In genomic region chr2:163077241-163077640, GRCh38 we compare ENCODE assay signal across 20 cellular contexts.
A peak's percentile ranks its signal among the peaks of the same experiment; 100 is the strongest.
DNase-seq lines count a peak whose midpoint lies in the region; ATAC-seq, FAIRE-seq and TF ChIP-seq lines count a peak whose summit lies in the region.
"Had no signal": no experiment of that assay in that cellular context is flagged by ENCODE, and none has a peak within 500 bp of the region (broad histone marks: within the 10 kb centered on the region; RNA-seq: fewer than 3 reads in every experiment).

No MANE protein-coding gene starts in this region.

- H2BK5ac ChIP-seq in neuronal stem cell (ENCODE audit: low read length): no peak overlapping the region

- H3K4me2 ChIP-seq in GM12878 (ENCODE audit: control insufficient read depth, insufficient read depth) (no peak overlapping the region), neuronal stem cell (ENCODE audit: insufficient read depth, low read length, poor library complexity, severe bottlenecking) (no peak overlapping the region)

- H2AFZ ChIP-seq in GM12878 (ENCODE audit: control insufficient read depth, low read depth, low read length) (no peak overlapping the region), neuronal stem cell (ENCODE audit: low read length) (peak overlapping the region; percentile 68)

- no peaks in the 10 kb centered on the region for H3K79me2 ChIP-seq in GM12878 (ENCODE audit: control insufficient read depth, insufficient read depth, low read length)

- H3K23ac ChIP-seq in neuronal stem cell (ENCODE audit: low read depth, low read length, poor library complexity): no peak overlapping the region

- 5% methylated on average over 1 of the region's 1 CpG for WGBS in GM12878 (ENCODE audit: insufficient coverage, insufficient replicate concordance, low lambda C conversion rate, missing lambda C conversion rate)
- no CpG with 5 or more reads among the region's 1 CpG for WGBS in neuronal stem cell (ENCODE audit: extremely low coverage in 2 of 2, insufficient read length in 2 of 2, insufficient replicate concordance in 1 of 2), 2 donors

- BruUV-seq in GM12878 (replicated peaks; lab: Mats Ljungman, UMichigan): no TSS peak

- no peak overlapping the region for H2BK120ac ChIP-seq in neuronal stem cell (ENCODE audit: low read depth, low read length)

- H3K4me1 ChIP-seq in GM12878 (ENCODE audit: control insufficient read depth, insufficient read depth, low read length): no peaks in the 10 kb centered on the region
- peaks cover 3 to 11% of the 10 kb centered on the region in 2 donors for H3K4me1 ChIP-seq in neuronal stem cell (ENCODE audit: control insufficient read depth in 2 of 2, insufficient read depth in 1 of 2, low read depth in 1 of 2, low read length in 2 of 2)
- H3K4me1 ChIP-seq: foreskin keratinocyte, right atrium auricular region, upper lobe of right lung had no signal

- peak; percentile 39; the same call in 2 of the 3 replicates for ATAC-seq in GM12878
- ATAC-seq in GM18502 (IDR thresholded peaks at IDR 0.05; ENCODE audit: poor library complexity, unreplicated experiment): no peak
- ATAC-seq: foreskin keratinocyte, SK-N-SH treated with all-trans-retinoic acid at 6 μM for 48 hours, upper lobe of right lung had no signal

- H3K27me3 ChIP-seq in GM12878 (replicated peaks in 1 of 2; ENCODE audit: control insufficient read depth in 2 of 2, insufficient read depth in 2 of 2, low read length in 1 of 2): no peaks in the 10 kb centered on the region
- H3K27me3 ChIP-seq in neuronal stem cell (ENCODE audit: control insufficient read depth in 3 of 3, insufficient read depth in 3 of 3, low read depth in 1 of 3, low read length in 3 of 3): no peaks in the 10 kb centered on the region
- H3K27me3 ChIP-seq: foreskin keratinocyte, right atrium auricular region, upper lobe of right lung had no signal

- H3K4me3 ChIP-seq in NB4 (ENCODE audit: low read depth, low read length): no peak overlapping the region
- H3K4me3 ChIP-seq in GM12878: no peak overlapping the region
- H3K4me3 ChIP-seq in neuronal stem cell (ENCODE audit: low read length in 2 of 2): no peak overlapping the region
- H3K4me3 ChIP-seq: lung, right atrium auricular region, upper lobe of right lung had no signal

- POLR2A ChIA-PET in GM12878 (lab: Charles Lee): no interaction called here

- in situ Hi-C loops in GM12878 (cut with MboI): no loop called here

- H4K8ac ChIP-seq in neuronal stem cell (ENCODE audit: low read depth, low read length): no peak overlapping the region

- no peak for TF ChIP-seq RAD21 in GM12878 (IDR thresholded peaks at IDR 0.05; ENCODE audit: insufficient read depth, low read depth, low read length)

- H3K14ac ChIP-seq in neuronal stem cell (ENCODE audit: low read length): no peak overlapping the region

- H3K36me3 ChIP-seq in GM12878 (ENCODE audit: control insufficient read depth in 2 of 2, insufficient read depth in 2 of 2, low read length in 1 of 2): no peaks in the 10 kb centered on the region
- no peaks in the 10 kb centered on the region for H3K36me3 ChIP-seq in neuronal stem cell (replicated peaks in 1 of 2; ENCODE audit: control insufficient read depth in 2 of 2, insufficient read depth in 2 of 2, low read length in 2 of 2)
- H3K36me3 ChIP-seq: right atrium auricular region, upper lobe of right lung had no signal

- H4K20me1 ChIP-seq in GM12878 (ENCODE audit: control insufficient read depth, insufficient read depth): no peaks in the 10 kb centered on the region

- CTCF ChIA-PET in GM12878 (lab: Yijun Ruan, JAX): interaction anchor here (1.1 kb wide), 1 partner anchor 38 kb away, joined by 4 read pairs; no protein-coding TSS in a partner anchor

- TF ChIP-seq CTCF in NB4 (IDR thresholded peaks at IDR 0.05; ENCODE audit: low read depth, low read length) (no peak), GM12878 (IDR thresholded peaks at IDR 0.05 in 2 of 3, conservative IDR thresholded peaks at IDR 0.05 in 1 of 3; ENCODE audit: control insufficient read depth in 2 of 3, extremely low read depth in 1 of 3, insufficient read depth in 1 of 3, low read depth in 3 of 3, low read length in 3 of 3) (no peak)

- no peak overlapping the region for H3K4ac ChIP-seq in neuronal stem cell (ENCODE audit: low read length)

- no peaks in the 10 kb centered on the region for H3K79me1 ChIP-seq in neuronal stem cell (ENCODE audit: low read depth, low read length)

- no peak overlapping the region for H4K91ac ChIP-seq in neuronal stem cell (ENCODE audit: low read depth, low read length, poor library complexity)

- RAD21 ChIA-PET in GM12878 (lab: Charles Lee; ENCODE audit: unreplicated experiment): no interaction called here

- DNase-seq in NCI-H1105 treated with DMSO at 0.1 percent for 48 hours (lab: John Stamatoyannopoulos, UW) (peak; percentile 2), NCI-H1105 (lab: John Stamatoyannopoulos, UW) (no peak), NB4 (ENCODE audit: low read depth) (peak; percentile 75), GM12878 (ENCODE audit: low read depth, low spot score) (peak; percentile 2), neuronal stem cell (ENCODE audit: low spot score) (peak; percentile 9), DMS 273 (lab: John Stamatoyannopoulos, UW; ENCODE audit: unreplicated experiment) (no peak), NCI-H1417 treated with DMSO at 0.1 percent for 48 hours (lab: John Stamatoyannopoulos, UW) (no peak)
- DNase-seq: activated naive CD8-positive, alpha-beta T cell treated with anti-CD3 and anti-CD28 coated beads for 36 hours; cerebellar nuclear complex; foreskin keratinocyte; H7; NCI-H1694; RPMI8226; upper lobe of right lung had no signal

- no peak overlapping the region for H2BK15ac ChIP-seq in neuronal stem cell (ENCODE audit: low read length)

- no peak overlapping the region for H3K18ac ChIP-seq in neuronal stem cell (ENCODE audit: low read length)

- no peak for FAIRE-seq in GM12878 (lab: Jason Lieb, UNC)
- FAIRE-seq: keratinocyte had no signal

- intact Hi-C loops in GM12878 (cut with micrococcal nuclease; ENCODE audit: unreplicated experiment): no loop called here

- no peak for TF ChIP-seq EP300 in GM12878 (IDR thresholded peaks at IDR 0.05; ENCODE audit: borderline replicate concordance in 1 of 2, control insufficient read depth in 1 of 2, low read depth in 2 of 2, low read length in 2 of 2)

- no peak overlapping the region for H2BK12ac ChIP-seq in neuronal stem cell (ENCODE audit: low read length)

- TF ChIP-seq POLR2A in NB4 (IDR thresholded peaks at IDR 0.05; ENCODE audit: extremely low read depth, insufficient read length): no peak
- no peak for TF ChIP-seq POLR2A in GM12878 (IDR thresholded peaks at IDR 0.05; ENCODE audit: low read depth, low read length)

- no peak overlapping the region for H2AK5ac ChIP-seq in neuronal stem cell (ENCODE audit: low read depth, low read length)

- H3K27ac ChIP-seq in GM12878 (ENCODE audit: control insufficient read depth, insufficient read depth) (no peak overlapping the region), neuronal stem cell (replicated peaks; ENCODE audit: low read length) (peak overlapping the region; percentile 70)
- H3K27ac ChIP-seq: 22Rv1, foreskin keratinocyte, right atrium auricular region, upper lobe of right lung had no signal

- no peaks in the 10 kb centered on the region for H3K9me3 ChIP-seq in GM12878 (replicated peaks; ENCODE audit: control insufficient read depth, insufficient read depth, low read length)
- peaks cover 11 to 40% of the 10 kb centered on the region in 2 donors for H3K9me3 ChIP-seq in neuronal stem cell (replicated peaks in 1 of 2; ENCODE audit: control insufficient read depth in 2 of 2, insufficient read depth in 1 of 2, low read depth in 1 of 2, low read length in 2 of 2)
- H3K9me3 ChIP-seq: right atrium auricular region, upper lobe of right lung had no signal

- H3K9ac ChIP-seq in GM12878 (ENCODE audit: control insufficient read depth, insufficient read depth, low read length) (no peak overlapping the region), neuronal stem cell (ENCODE audit: low read depth, low read length, poor library complexity) (no peak overlapping the region)

- SMC1A ChIA-PET in GM12878 (lab: Charles Lee; ENCODE audit: uncharacterized antibody, unreplicated experiment): interaction anchor here (0.7 to 1.5 kb wide), 4 partner anchors 11 to 315 kb away, joined by 3 to 5 read pairs (median 4); no protein-coding TSS in a partner anchor

TF ChIP-seq in GM12878, 131 proteins besides CTCF, POLR2A, EP300 and RAD21 (continues in another document):
- TF ChIP-seq ZNF687 (IDR thresholded peaks at IDR 0.05) (no peak), MEF2B (IDR thresholded peaks at IDR 0.05; ENCODE audit: partially characterized antibody, poor library complexity, severe bottlenecking) (peak; percentile 23), ZBED1 (IDR thresholded peaks at IDR 0.05; ENCODE audit: borderline replicate concordance) (no peak), GATAD2B (conservative IDR thresholded peaks at IDR 0.05; ENCODE audit: low read depth) (no peak), STAT1 (conservative IDR thresholded peaks at IDR 0.05) (no peak), MTA2 (IDR thresholded peaks at IDR 0.05; ENCODE audit: low read depth) (peak; percentile 39; the same call in 1 of the 2 replicates), TAF1 (IDR thresholded peaks at IDR 0.05; ENCODE audit: borderline replicate concordance, low read depth, low read length) (no peak)

Comparison
In these comparisons a context has a peak if more than half of its experiments do, and no peak if none do; other contexts are left out.
1. DNase-seq: peak in NCI-H1105 treated with DMSO at 0.1 percent for 48 hours (single experiment), NB4 (single experiment), GM12878 (single experiment) and neuronal stem cell (single experiment); none in NCI-H1105 (single experiment), DMS 273 (single experiment) and NCI-H1417 treated with DMSO at 0.1 percent for 48 hours (single experiment).